In genomic region chr4:89939994-89940393, GRCh38 we compare ENCODE assay signal across 14 cellular contexts. TPM values are rescaled to one million over a fixed set of nuclear protein-coding genes. Genes with fewer than 3 reads are reported as not detected.
A peak's percentile ranks its signal among the peaks of the same experiment; 100 is the strongest.
DNase-seq lines count a peak whose midpoint lies in the region; ATAC-seq and FAIRE-seq lines count a peak whose summit lies in the region.
"Had no signal": no experiment of that assay in that cellular context is flagged by ENCODE, and none has a peak within 500 bp of the region (broad histone marks: within the 10 kb centered on the region; RNA-seq: fewer than 3 reads in every experiment).

No MANE protein-coding gene starts in this region.

- FAIRE-seq in endometrium (lab: Jason Lieb, UNC), result peak; percentile 18
- no peak for FAIRE-seq in frontal cortex (lab: Jason Lieb, UNC)
- FAIRE-seq: K562 had no signal

- intact Hi-C loops in activated CD4-positive, alpha-beta T cell treated with anti-CD3 and anti-CD28 coated beads, Interleukin-2, amount 10 ng/mL, durations not matched to agents 24 days and 14 days (cut with micrococcal nuclease), result no loop called here

- no peak overlapping the region for H3K27ac Mint-ChIP-seq in activated CD4-positive, alpha-beta T cell treated with anti-CD3 and anti-CD28 coated beads, Interleukin-2, amount 10 ng/mL, durations not matched to agents 24 days and 14 days
- H3K27ac Mint-ChIP-seq: effector memory CD8-positive, alpha-beta T cell; naive B cell had no signal

- no peak for ATAC-seq in HG03469 (IDR thresholded peaks at IDR 0.05; ENCODE audit: unreplicated experiment)
- ATAC-seq in HG03159 (IDR thresholded peaks at IDR 0.05; ENCODE audit: unreplicated experiment), result no peak
- ATAC-seq: effector memory CD8-positive, alpha-beta T cell; HCT116; K562 had no signal

- H3K27me3 ChIP-seq in MG63, result no peaks in the 10 kb centered on the region

- H3K27me3 Mint-ChIP-seq in activated CD4-positive, alpha-beta T cell treated with anti-CD3 and anti-CD28 coated beads, Interleukin-2, amount 10 ng/mL, durations not matched to agents 24 days and 14 days, result peaks cover 4% of the 10 kb centered on the region
- H3K27me3 Mint-ChIP-seq: effector memory CD8-positive, alpha-beta T cell; naive B cell had no signal

- peak; percentile 23 for DNase-seq in MG63
- DNase-seq in NCI-H510A (lab: John Stamatoyannopoulos, UW), result peak; percentile 27
- DNase-seq in pons (ENCODE audit: low spot score), result peak; percentile 27
- DNase-seq in activated CD4-positive, alpha-beta T cell treated with anti-CD3 and anti-CD28 coated beads, Interleukin-2, amount 10 ng/mL, durations not matched to agents 24 days and 14 days, result no peak
- no peak for DNase-seq in frontal cortex (ENCODE audit: low spot score in 2 of 2)
- DNase-seq: activated naive CD4-positive, alpha-beta T cell treated with anti-CD3 and anti-CD28 coated beads, Interleukin-2, amount 50 U/mL, for 16 hours; Calu3; effector memory CD8-positive, alpha-beta T cell; naive B cell had no signal

- H3K4me3 Mint-ChIP-seq in activated CD4-positive, alpha-beta T cell treated with anti-CD3 and anti-CD28 coated beads, Interleukin-2, amount 10 ng/mL, durations not matched to agents 24 days and 14 days, result no peak overlapping the region
- H3K4me3 Mint-ChIP-seq: effector memory CD8-positive, alpha-beta T cell; naive B cell had no signal

- no peaks in the 10 kb centered on the region for H3K36me3 Mint-ChIP-seq in activated CD4-positive, alpha-beta T cell treated with anti-CD3 and anti-CD28 coated beads, Interleukin-2, amount 10 ng/mL, durations not matched to agents 24 days and 14 days (ENCODE audit: low read depth)
- H3K36me3 Mint-ChIP-seq: naive B cell had no signal

- H3K36me3 ChIP-seq in MG63, result no peaks in the 10 kb centered on the region

- H3K4me1 Mint-ChIP-seq in activated CD4-positive, alpha-beta T cell treated with anti-CD3 and anti-CD28 coated beads, Interleukin-2, amount 10 ng/mL, durations not matched to agents 24 days and 14 days, result no peaks in the 10 kb centered on the region
- H3K4me1 Mint-ChIP-seq: naive B cell had no signal

- H3K9me3 ChIP-seq in MG63, result no peaks in the 10 kb centered on the region

- H3K9me3 Mint-ChIP-seq in activated CD4-positive, alpha-beta T cell treated with anti-CD3 and anti-CD28 coated beads, Interleukin-2, amount 10 ng/mL, durations not matched to agents 24 days and 14 days, result no peaks in the 10 kb centered on the region
- H3K9me3 Mint-ChIP-seq: effector memory CD8-positive, alpha-beta T cell; naive B cell had no signal

- no peak overlapping the region for H3K4me3 ChIP-seq in MG63
- H3K4me3 ChIP-seq: K562 had no signal

RNA-seq across cellular contexts. Expression of gene MMRN1, which starts 45.3 kb away (rescaled TPM):
- not detected in 2 replicates for total RNA-seq in MG63 (2014; rRNA removed; shearing (Covaris generic); ENCODE audit: low replicate concordance)
- not detected in 2 replicates for total RNA-seq in activated CD4-positive, alpha-beta T cell treated with anti-CD3 and anti-CD28 coated beads, Interleukin-2, amount 10 ng/mL, durations not matched to agents 24 days and 14 days
- total RNA-seq in frontal cortex, result 2.4 TPM
- total RNA-seq: Calu3 had no signal

Comparison
In these comparisons a context has a peak if more than half of its experiments do, and no peak if none do; other contexts are left out.
1. DNase-seq: peak in MG63 (single experiment), NCI-H510A (single experiment) and pons (single experiment); none in activated CD4-positive, alpha-beta T cell treated with anti-CD3 and anti-CD28 coated beads, Interleukin-2, amount 10 ng/mL, durations not matched to agents 24 days and 14 days (single experiment) and frontal cortex (0 of 2).